Comparison of ENCODE assay signal across 8 cellular contexts in genomic region chr2:234291765-234292204, GRCh38.
DNase-seq lines count a peak whose midpoint lies in the region; ATAC-seq and TF ChIP-seq lines count a peak whose summit lies in the region.

No MANE protein-coding gene starts in this region.

- H3K27me3 Mint-ChIP-seq in brain = no peaks in the 10 kb centered on the region
- H3K27me3 Mint-ChIP-seq in naive B cell = peaks cover 15 to 35% (median 30%) of the 10 kb centered on the region in 3 donors

- H3K27ac Mint-ChIP-seq in brain (peak overlapping the region in 4 of 5 experiments; percentile 43 to 76 (median 68)), naive B cell (peak overlapping the region in 5 of 6 donors; percentile 82 to 92 (median 91))

- ATAC-seq in HG02973 (IDR thresholded peaks at IDR 0.05; ENCODE audit: unreplicated experiment) (peak; percentile 8), naive B cell (ENCODE audit: low read depth in 2 of 2) (no peak)

- peaks cover 0 to 8% (median 0%) of the 10 kb centered on the region in 5 experiments for H3K9me3 Mint-ChIP-seq in brain
- H3K9me3 Mint-ChIP-seq in naive B cell = peaks cover 0 to 24% (median 21%) of the 10 kb centered on the region in 7 donors

- DNase-seq in DMS 273 (lab: John Stamatoyannopoulos, UW; ENCODE audit: unreplicated experiment) (peak; percentile 65), DMS 273 treated with DMSO at 0.1 percent for 48 hours (lab: John Stamatoyannopoulos, UW) (no peak), NCI-H69 (lab: John Stamatoyannopoulos, UW) (peak; percentile 57), naive B cell (no peak), hippocampal formation (lab: John Stamatoyannopoulos, UW) (no peak), KG1 (lab: John Stamatoyannopoulos, UW) (no peak)

- no peak overlapping the region for H3K4me3 Mint-ChIP-seq in brain
- H3K4me3 Mint-ChIP-seq in naive B cell = peak overlapping the region in 4 of 8 donors; percentile 4 to 82 (median 27)

- H3K36me3 Mint-ChIP-seq in brain (no peaks in the 10 kb centered on the region), naive B cell (peaks cover 0 to 6% of the 10 kb centered on the region in 2 donors)

- no peak for TF ChIP-seq CTCF in brain (conservative IDR thresholded peaks at IDR 0.05)

- H3K4me1 Mint-ChIP-seq in brain (peaks cover 51% of the 10 kb centered on the region), naive B cell (peaks cover 36 to 57% (median 43%) of the 10 kb centered on the region in 3 donors)

Comparison
In these comparisons a context has a peak if more than half of its experiments do, and no peak if none do; other contexts are left out.
1. DNase-seq: peak in DMS 273 (single experiment) and NCI-H69 (single experiment); none in DMS 273 treated with DMSO at 0.1 percent for 48 hours (single experiment), naive B cell (single experiment), hippocampal formation (0 of 2) and KG1 (single experiment).